In genomic region chr20:31502884-31503673, GRCh38 we compare ENCODE assay signal across 8 cellular contexts. TPM values are rescaled to one million over a fixed set of nuclear protein-coding genes. Genes with fewer than 3 reads are reported as not detected.
DNase-seq lines count a peak whose midpoint lies in the region; ATAC-seq, FAIRE-seq and TF ChIP-seq lines count a peak whose summit lies in the region.
"Not testable (repeated sequence)": the region's sequence is repeated elsewhere in the genome, so short reads cannot be mapped to it uniquely, and the experiment has no call there.

No MANE protein-coding gene starts in this region.

- H3K9me3 ChIP-seq in cardiac muscle cell (ENCODE audit: low read depth): not testable (repeated sequence)

- H3K9me3 Mint-ChIP-seq in activated naive CD8-positive, alpha-beta T cell treated with anti-CD3 and anti-CD28 coated beads for 36 hours; progenitor cell of endocrine pancreas (ENCODE audit: low read depth): not testable (repeated sequence)

- H3K4me3 ChIP-seq in GM12875 (ENCODE audit: low read depth, low read length); cardiac muscle cell: not testable (repeated sequence)

- not testable (repeated sequence) for H3K4me3 Mint-ChIP-seq in activated naive CD8-positive, alpha-beta T cell treated with anti-CD3 and anti-CD28 coated beads for 36 hours; progenitor cell of endocrine pancreas (ENCODE audit: low read depth)

- DNase-seq in NCI-H1092 (lab: John Stamatoyannopoulos, UW) (peak; percentile 59), SW 1271 (lab: John Stamatoyannopoulos, UW) (peak; percentile 57 to 79), cardiac muscle cell (ENCODE audit: low read depth in 1 of 2, low spot score in 1 of 2) (peak; percentile 74 to 87), progenitor cell of endocrine pancreas (ENCODE audit: low spot score, unreplicated experiment) (peak; percentile 75), urothelium cell line (ENCODE audit: low spot score) (peak; percentile 91)
- peak; percentile 76 for DNase-seq in activated naive CD8-positive, alpha-beta T cell treated with anti-CD3 and anti-CD28 coated beads for 36 hours

- not testable (repeated sequence) for H3K4me1 ChIP-seq in cardiac muscle cell (ENCODE audit: low read depth)

- H3K27me3 ChIP-seq in cardiac muscle cell: not testable (repeated sequence)

- ATAC-seq in HG02610 (IDR thresholded peaks at IDR 0.05; ENCODE audit: unreplicated experiment): peak; percentile 92

- H3K36me3 Mint-ChIP-seq in activated naive CD8-positive, alpha-beta T cell treated with anti-CD3 and anti-CD28 coated beads for 36 hours; progenitor cell of endocrine pancreas (ENCODE audit: insufficient read depth): not testable (repeated sequence)

- H3K27ac Mint-ChIP-seq in activated naive CD8-positive, alpha-beta T cell treated with anti-CD3 and anti-CD28 coated beads for 36 hours: not testable (repeated sequence)
- H3K27ac Mint-ChIP-seq in progenitor cell of endocrine pancreas: peak overlapping the region; percentile 34

- H3K4me1 Mint-ChIP-seq in activated naive CD8-positive, alpha-beta T cell treated with anti-CD3 and anti-CD28 coated beads for 36 hours; progenitor cell of endocrine pancreas (ENCODE audit: low read depth): not testable (repeated sequence)

- TF ChIP-seq CTCF in GM12875 (IDR thresholded peaks at IDR 0.05; ENCODE audit: borderline replicate concordance, insufficient read depth, low read depth, low read length) (peak; percentile 86), cardiac muscle cell (IDR thresholded peaks at IDR 0.05; ENCODE audit: low read depth, low read length) (peak; percentile 83), progenitor cell of endocrine pancreas (IDR thresholded peaks at IDR 0.05; ENCODE audit: unreplicated experiment) (peak; percentile 98)

- H3K27me3 Mint-ChIP-seq in activated naive CD8-positive, alpha-beta T cell treated with anti-CD3 and anti-CD28 coated beads for 36 hours: peaks cover 11% of the 10 kb centered on the region
- peaks cover 24% of the 10 kb centered on the region for H3K27me3 Mint-ChIP-seq in progenitor cell of endocrine pancreas

- FAIRE-seq in urothelium cell line (lab: Jason Lieb, UNC): peak; percentile 53

- not testable (repeated sequence) for H3K36me3 ChIP-seq in cardiac muscle cell

- H3K27ac ChIP-seq in cardiac muscle cell: not testable (repeated sequence)

RNA-seq across cellular contexts. Expression of gene HM13, which starts 11.2 kb away (rescaled TPM):
- total RNA-seq in activated naive CD8-positive, alpha-beta T cell treated with anti-CD3 and anti-CD28 coated beads for 36 hours: 100 to 1,000 TPM; 137 to 142 TPM
- total RNA-seq in cardiac muscle cell (49.8 and 62.6 TPM in 2 replicates), progenitor cell of endocrine pancreas (211 and 217 TPM in 2 replicates)
- 125 and 170 TPM in 2 replicates for polyA plus RNA-seq in cardiac muscle cell

RNA-seq across cellular contexts. Expression of gene REM1, which starts 28.0 kb away (rescaled TPM):
- not detected for total RNA-seq in activated naive CD8-positive, alpha-beta T cell treated with anti-CD3 and anti-CD28 coated beads for 36 hours
- total RNA-seq in cardiac muscle cell (not detected in 2 replicates), progenitor cell of endocrine pancreas (not detected in 2 replicates)
- not detected in 2 replicates for polyA plus RNA-seq in cardiac muscle cell

RNA-seq across cellular contexts. Expression of gene DEFB124, which starts 28.2 kb away (rescaled TPM):
- total RNA-seq in activated naive CD8-positive, alpha-beta T cell treated with anti-CD3 and anti-CD28 coated beads for 36 hours: not detected
- total RNA-seq in cardiac muscle cell (not detected in 2 replicates), progenitor cell of endocrine pancreas (not detected in 2 replicates)
- not detected in 2 replicates for polyA plus RNA-seq in cardiac muscle cell
